ENCODE assay signal across 17 cellular contexts in the genomic region with DNA sequence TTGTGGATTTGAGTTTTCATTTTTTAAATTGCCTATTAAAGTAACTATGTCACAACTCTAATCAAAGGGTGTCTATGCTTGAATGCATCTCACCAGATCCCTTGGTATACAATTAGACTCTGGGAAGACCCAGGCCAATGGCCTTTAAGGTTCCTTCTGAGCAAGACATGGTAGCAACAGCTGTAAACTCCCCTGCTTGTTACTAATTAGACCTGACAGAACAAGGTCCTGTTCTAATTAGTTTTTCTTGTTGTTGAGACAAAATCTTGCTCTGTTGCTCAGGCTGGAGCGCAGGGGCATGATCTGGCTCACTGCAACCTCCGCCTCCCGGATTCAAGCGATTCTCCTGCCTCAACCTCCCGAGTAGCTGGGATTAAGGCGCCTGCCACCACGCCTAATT. TPM values are rescaled to one million over a fixed set of nuclear protein-coding genes. Genes with fewer than 3 reads are reported as not detected.
DNase-seq lines count a peak whose midpoint lies in the region; ATAC-seq, FAIRE-seq and TF ChIP-seq lines count a peak whose summit lies in the region.
"Had no signal": no experiment of that assay in that cellular context is flagged by ENCODE, and none has a peak within 500 bp of the region (broad histone marks: within the 10 kb centered on the region; RNA-seq: fewer than 3 reads in every experiment).

No MANE protein-coding gene starts in this region.

- H3K9me3 ChIP-seq in HCT116 (ENCODE audit: control insufficient read depth in 1 of 2, insufficient read depth in 1 of 2, low read depth in 1 of 2, low read length in 2 of 2), result no peaks in the 10 kb centered on the region
- H3K9me3 ChIP-seq in keratinocyte (ENCODE audit: control insufficient read depth, low read depth, low read length), result no peaks in the 10 kb centered on the region
- H3K9me3 ChIP-seq: A549 had no signal

- DNase-seq in HCT116 (ENCODE audit: low read depth, low spot score), result no peak
- no peak for DNase-seq in RWPE1 (ENCODE audit: low spot score)
- no peak for DNase-seq in keratinocyte (ENCODE audit: low read depth, low spot score)
- DNase-seq in NCI-H2029 (lab: John Stamatoyannopoulos, UW), result no peak
- DNase-seq: CD8-positive, alpha-beta T cell; COR-L47; GF-D8; H7 had no signal

- H3K4me2 ChIP-seq in HCT116 (ENCODE audit: low read length), result 0 out of 2 replicates have a peak overlapping the region, but pooled peaks have one; percentile 81
- H3K4me2 ChIP-seq in keratinocyte (ENCODE audit: control insufficient read depth, extremely low read depth, insufficient read depth, low read depth, low read length), result no peak overlapping the region
- H3K4me2 ChIP-seq: GM23338 had no signal

- H3K9ac ChIP-seq in HCT116 (ENCODE audit: low read length) (no peak overlapping the region), keratinocyte (ENCODE audit: control insufficient read depth, extremely low read depth, insufficient read depth, low read length) (no peak overlapping the region)

- no peak for ATAC-seq in HCT116
- no peak for ATAC-seq in GM18873 (IDR thresholded peaks at IDR 0.05; ENCODE audit: low FRiP score, unreplicated experiment)
- ATAC-seq in GM21528 (IDR thresholded peaks at IDR 0.05; ENCODE audit: low FRiP score, unreplicated experiment), result no peak
- ATAC-seq: A549; CD8-positive, alpha-beta T cell; GM23338; HepG2 had no signal

- H3K4me3 ChIP-seq in HCT116 (replicated peaks in 1 of 2; ENCODE audit: low read depth in 1 of 2, low read length in 2 of 2), result no peak overlapping the region
- H3K4me3 ChIP-seq in keratinocyte (ENCODE audit: control insufficient read depth in 2 of 3, extremely low read depth in 1 of 3, insufficient read depth in 2 of 3, low read depth in 1 of 3, low read length in 3 of 3), result no peak overlapping the region
- H3K4me3 ChIP-seq: A549, GM23338 had no signal

- H4K20me1 ChIP-seq in HCT116 (ENCODE audit: insufficient read depth) (no peaks in the 10 kb centered on the region), keratinocyte (ENCODE audit: control insufficient read depth, extremely low read depth, insufficient read depth, low read length) (no peaks in the 10 kb centered on the region)

- H2AFZ ChIP-seq in HCT116 (ENCODE audit: low read depth, low read length, poor library complexity, severe bottlenecking) (no peak overlapping the region), keratinocyte (ENCODE audit: control insufficient read depth, low read length) (no peak overlapping the region)
- H2AFZ ChIP-seq: GM23338 had no signal

- TF ChIP-seq POLR2A in HCT116 (IDR thresholded peaks at IDR 0.05; ENCODE audit: borderline replicate concordance, extremely low read depth, insufficient read depth, insufficient read length), result no peak

- dilution Hi-C loops in keratinocyte (cut with MboI; ENCODE audit: extremely low pct_ligation_motif_present, low sequenced_read_pairs), result no loop called here

- TF ChIP-seq RAD21 in HCT116 (IDR thresholded peaks at IDR 0.05; ENCODE audit: low read depth), result no peak

- peaks cover 8 to 44% of the 10 kb centered on the region in 2 experiments for H3K4me1 ChIP-seq in HCT116 (ENCODE audit: control insufficient read depth in 1 of 2, insufficient read depth in 2 of 2, low read length in 2 of 2)
- peaks cover 22% of the 10 kb centered on the region for H3K4me1 ChIP-seq in keratinocyte (ENCODE audit: control insufficient read depth, extremely low read depth, insufficient read depth, low read length)

- CTCF ChIA-PET in HCT116 (lab: Charles Lee) (interaction anchor here (1.4 kb wide), 1 partner anchor 14 kb away, joined by 3 read pairs; no protein-coding TSS in a partner anchor), RWPE1 (lab: Yijun Ruan, JAX) (no interaction called here)

- H3K79me2 ChIP-seq in HCT116 (ENCODE audit: insufficient read depth, low read length), result no peaks in the 10 kb centered on the region
- H3K79me2 ChIP-seq in keratinocyte (ENCODE audit: control insufficient read depth, insufficient read depth, low read length), result no peaks in the 10 kb centered on the region

- H3K27me3 ChIP-seq in HCT116 (ENCODE audit: insufficient read depth, low read length), result no peaks in the 10 kb centered on the region
- H3K27me3 ChIP-seq in keratinocyte (ENCODE audit: control insufficient read depth, extremely low read depth, insufficient read depth, low read length), result no peaks in the 10 kb centered on the region

- POLR2A ChIA-PET in HCT116 (lab: Charles Lee), result interaction anchor here (0.6 kb wide), 1 partner anchor 130 kb away, joined by 3 read pairs; no protein-coding TSS in a partner anchor
- POLR2A ChIA-PET in RWPE1 (lab: Yijun Ruan, JAX; ENCODE audit: low non-redundant PET), result no interaction called here

- RAD21 ChIA-PET in HCT116 (lab: Charles Lee; ENCODE audit: low non-redundant PET in 1 of 2, low total read pairs in 2 of 2, uncharacterized antibody in 2 of 2, unreplicated experiment in 2 of 2), result no interaction called here

- intact Hi-C loops in HCT116 (cut with micrococcal nuclease), result no loop called here

- H3K9me1 ChIP-seq in keratinocyte (ENCODE audit: control insufficient read depth, extremely low read depth, insufficient read depth, low read length), result no peaks in the 10 kb centered on the region

- no peaks in the 10 kb centered on the region for H3K9me2 ChIP-seq in HCT116 (ENCODE audit: insufficient read depth)

- TF ChIP-seq CTCF in HCT116 (IDR thresholded peaks at IDR 0.05 in 2 of 3, conservative IDR thresholded peaks at IDR 0.05 in 1 of 3; ENCODE audit: borderline replicate concordance in 1 of 3, insufficient read depth in 1 of 3, low read depth in 2 of 3, low read length in 2 of 3) (no peak), RWPE1 (conservative IDR thresholded peaks at IDR 0.05; ENCODE audit: low read depth) (no peak), keratinocyte (optimal IDR thresholded peaks at IDR 0.05 in 1 of 3, IDR thresholded peaks at IDR 0.05 in 1 of 3, conservative IDR thresholded peaks at IDR 0.05 in 1 of 3; ENCODE audit: extremely low read depth in 1 of 3, insufficient read depth in 2 of 3, low read length in 3 of 3) (no peak)

- H3K27ac ChIP-seq in HCT116 (ENCODE audit: low read depth, low read length) (no peak overlapping the region), RWPE1 (peak overlapping the region; percentile 95), keratinocyte (ENCODE audit: control insufficient read depth, insufficient read depth, low read length) (no peak overlapping the region)

- H3K36me3 ChIP-seq in HCT116 (ENCODE audit: control insufficient read depth in 1 of 2, insufficient read depth in 2 of 2, low read length in 2 of 2), result no peaks in the 10 kb centered on the region
- H3K36me3 ChIP-seq in keratinocyte (ENCODE audit: control insufficient read depth in 2 of 2, extremely low read depth in 1 of 2, insufficient read depth in 2 of 2, low read length in 2 of 2), result no peaks in the 10 kb centered on the region

- FAIRE-seq in keratinocyte (lab: Jason Lieb, UNC), result peak; percentile 29
- FAIRE-seq: A549, HepG2, HTR-8/SVneo had no signal

- no TSS peak for BruUV-seq in HCT116 (replicated peaks; lab: Mats Ljungman, UMichigan)

TF ChIP-seq in HCT116, 20 proteins besides CTCF, POLR2A, EP300 and RAD21 (continues in another document):
- TF ChIP-seq FOSL1 (IDR thresholded peaks at IDR 0.05; ENCODE audit: low read depth), result no peak
- TF ChIP-seq, protein P1, sequence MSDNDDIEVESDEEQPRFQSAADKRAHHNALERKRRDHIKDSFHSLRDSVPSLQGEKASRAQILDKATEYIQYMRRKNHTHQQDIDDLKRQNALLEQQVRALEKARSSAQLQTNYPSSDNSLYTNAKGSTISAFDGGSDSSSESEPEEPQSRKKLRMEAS (IDR thresholded peaks at IDR 0.05), result no peak
- TF ChIP-seq YY1 (IDR thresholded peaks at IDR 0.05; ENCODE audit: extremely low read depth, insufficient replicate concordance, low read depth, low read length), result no peak
- TF ChIP-seq ATF3 (IDR thresholded peaks at IDR 0.05), result no peak
- TF ChIP-seq EZH2 (IDR thresholded peaks at IDR 0.05), result no peak
- no peak for TF ChIP-seq ZFX (IDR thresholded peaks at IDR 0.05)
- TF ChIP-seq CEBPB (IDR thresholded peaks at IDR 0.05; ENCODE audit: low read depth), result no peak
- no peak for TF ChIP-seq CBX3 (IDR thresholded peaks at IDR 0.05; ENCODE audit: low read depth)
- no peak for TF ChIP-seq ELF1 (IDR thresholded peaks at IDR 0.05; ENCODE audit: borderline replicate concordance, low read depth)
- TF ChIP-seq ZNF274 (IDR thresholded peaks at IDR 0.05; ENCODE audit: low read depth, low read length), result no peak
- TF ChIP-seq TCF7L2 (IDR thresholded peaks at IDR 0.05; ENCODE audit: borderline replicate concordance, extremely low read depth, insufficient read depth, insufficient read length), result no peak
- no peak for TF ChIP-seq SP1 (IDR thresholded peaks at IDR 0.05; ENCODE audit: low read depth)
- no peak for TF ChIP-seq EZH2phosphoT487 (IDR thresholded peaks at IDR 0.05; ENCODE audit: borderline replicate concordance)
- no peak for TF ChIP-seq JUND (IDR thresholded peaks at IDR 0.05)
- no peak for TF ChIP-seq SRF (IDR thresholded peaks at IDR 0.05; ENCODE audit: low read depth)

RNA-seq across cellular contexts. Expression of gene MYH16, which starts 2.9 kb away (rescaled TPM):
- total RNA-seq in HCT116 (2021; ENCODE audit: unreplicated experiment), result 0.57 TPM
- polyA plus RNA-seq in HCT116 (2012), result 1.9 and 2.6 TPM in 2 replicates
- 0.55 to 2.2 TPM (median 0.69 TPM) in 3 replicates for polyA plus RNA-seq in keratinocyte
- polyA plus RNA-seq in keratinocyte (2011; ENCODE audit: low read depth), result 1.7 TPM
- polyA plus RNA-seq in keratinocyte (2011; cell fraction: cytosol; rRNA removed), result 0.84 and 1.1 TPM in 2 replicates
- 1.8 and 2.3 TPM in 2 replicates for polyA plus RNA-seq in keratinocyte (2011; cell fraction: nucleus; rRNA removed)
- polyA plus RNA-seq in keratinocyte (2012; ENCODE audit: low replicate concordance), result 1.3 and 3.6 TPM in 2 replicates
- 0.40 to 0.77 TPM (median 0.52 TPM) in 3 replicates for polyA minus RNA-seq in keratinocyte
- not detected for polyA minus RNA-seq in keratinocyte (2011; cell fraction: cytosol; rRNA and poly(A)+ RNA removed)
- polyA minus RNA-seq in keratinocyte (2011; cell fraction: nucleus; rRNA and poly(A)+ RNA removed), result 0.11 and 0.85 TPM in 2 replicates
- total RNA-seq: CD8-positive, alpha-beta T cell; GM23338; H7 had no signal
- polyA plus RNA-seq: AG04450, BJ, CD14-positive monocyte, GM23338 had no signal

RNA-seq across cellular contexts. Expression of gene ARPC1A, which starts 50.2 kb away (rescaled TPM):
- total RNA-seq in HCT116 (2021; ENCODE audit: unreplicated experiment), result 250 TPM
- polyA plus RNA-seq in HCT116 (2012), result 222 and 242 TPM in 2 replicates
- polyA plus RNA-seq in keratinocyte, result 123 to 265 TPM (median 133 TPM) in 3 replicates
- polyA plus RNA-seq in keratinocyte (2011; ENCODE audit: low read depth), result 56.4 TPM
- 212 and 265 TPM in 2 replicates for polyA plus RNA-seq in keratinocyte (2011; cell fraction: cytosol; rRNA removed)
- 73.8 and 76.3 TPM in 2 replicates for polyA plus RNA-seq in keratinocyte (2011; cell fraction: nucleus; rRNA removed)
- 226 and 237 TPM in 2 replicates for polyA plus RNA-seq in keratinocyte (2012; ENCODE audit: low replicate concordance)
- 212 to 234 TPM (median 217 TPM) in 3 replicates for polyA minus RNA-seq in keratinocyte
- 172 TPM for polyA minus RNA-seq in keratinocyte (2011; cell fraction: cytosol; rRNA and poly(A)+ RNA removed)
- 40.4 and 47.5 TPM in 2 replicates for polyA minus RNA-seq in keratinocyte (2011; cell fraction: nucleus; rRNA and poly(A)+ RNA removed)
